ENCODE assay signal across 16 cellular contexts in the genomic region with DNA sequence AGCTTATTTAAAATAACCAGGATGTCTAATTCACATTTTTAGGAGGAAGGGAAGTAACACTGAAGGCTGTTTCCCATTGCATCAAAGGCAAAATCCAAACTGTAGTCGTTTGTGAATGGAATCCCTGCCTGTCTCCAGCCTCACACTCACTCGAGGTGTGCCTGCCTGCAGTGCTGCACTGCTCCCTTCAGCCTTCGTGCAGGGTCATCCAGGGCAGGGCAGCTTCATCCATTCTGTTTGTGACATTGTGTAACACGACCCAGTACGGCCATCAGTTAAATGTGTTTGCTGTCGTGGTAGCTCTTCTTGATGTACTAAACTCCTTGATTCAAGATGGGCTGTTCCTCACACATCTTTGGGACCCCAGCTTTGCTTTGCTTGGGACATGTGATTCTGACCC. TPM values are rescaled to one million over a fixed set of nuclear protein-coding genes. Genes with fewer than 3 reads are reported as not detected.
DNase-seq lines count a peak whose midpoint lies in the region; ATAC-seq and TF ChIP-seq lines count a peak whose summit lies in the region.
"Had no signal": no experiment of that assay in that cellular context is flagged by ENCODE, and none has a peak within 500 bp of the region (broad histone marks: within the 10 kb centered on the region; RNA-seq: fewer than 3 reads in every experiment).

No MANE protein-coding gene starts in this region.

- H3K27me3 ChIP-seq in HUES48 (ENCODE audit: control insufficient read depth, insufficient read depth, low read length) = no peaks in the 10 kb centered on the region
- no peaks in the 10 kb centered on the region for H3K27me3 ChIP-seq in osteoblast (ENCODE audit: insufficient read depth, low read length)
- H3K27me3 ChIP-seq: BLaER1, SJSA1 had no signal

- H3K4me3 ChIP-seq in HUES48 (ENCODE audit: low read depth, low read length) (no peak overlapping the region), osteoblast (ENCODE audit: insufficient read depth, low read length) (no peak overlapping the region)
- H3K4me3 ChIP-seq: A549, BLaER1, PC-9, SJSA1 had no signal

- CTCF ChIA-PET in WTC11 (lab: Charles Lee) = interaction anchor here (1.3 to 3.1 kb wide), 2 partner anchors 154 to 156 kb away, joined by 4 to 16 read pairs; no protein-coding TSS in a partner anchor
- CTCF ChIA-PET in activated CD4-positive, alpha-beta memory T cell treated with anti-CD3 and anti-CD28 coated beads, Interleukin-2, amount 10 ng/mL, durations not matched to agents 7 days and 5 days (lab: Charles Lee) = no interaction called here

- H2AFZ ChIP-seq in osteoblast (ENCODE audit: low read length) = peak overlapping the region; percentile 20
- H2AFZ ChIP-seq: PC-9 had no signal

- H3K36me3 ChIP-seq in HUES48 (ENCODE audit: control insufficient read depth, insufficient read depth, low read length) = 0 out of 2 replicates have a peak, but pooled peaks cover 4% of the 10 kb centered on the region
- no peaks in the 10 kb centered on the region for H3K36me3 ChIP-seq in osteoblast (ENCODE audit: insufficient read depth, low read length)
- H3K36me3 ChIP-seq: SJSA1 had no signal

- no peak overlapping the region for H3K4me3 Mint-ChIP-seq in WTC11
- no peak overlapping the region for H3K4me3 Mint-ChIP-seq in activated CD4-positive, alpha-beta memory T cell treated with anti-CD3 and anti-CD28 coated beads, Interleukin-2, amount 10 ng/mL, durations not matched to agents 7 days and 5 days
- H3K4me3 Mint-ChIP-seq: CD4-positive, alpha-beta memory T cell had no signal

- peaks cover 6% of the 10 kb centered on the region for H3K9me3 ChIP-seq in HUES48 (ENCODE audit: control insufficient read depth, insufficient read depth, low read length)
- H3K9me3 ChIP-seq in osteoblast (ENCODE audit: low read depth, low read length) = no peaks in the 10 kb centered on the region
- H3K9me3 ChIP-seq: A549, SJSA1 had no signal

- 0 out of 2 replicates have a peak overlapping the region, but pooled peaks have one; percentile 4 for H3K9ac ChIP-seq in HUES48 (ENCODE audit: low read depth, low read length)
- H3K9ac ChIP-seq: BLaER1 had no signal

- peak overlapping the region; percentile 17 for H3K27ac ChIP-seq in HUES48 (ENCODE audit: low read depth, low read length)
- H3K27ac ChIP-seq in osteoblast (ENCODE audit: low read depth, low read length) = no peak overlapping the region
- H3K27ac ChIP-seq: A549, BLaER1, PC-9, SJSA1 had no signal

- H4K20me1 ChIP-seq in osteoblast (ENCODE audit: insufficient read depth, low read length) = no peaks in the 10 kb centered on the region

- peak; percentile 92 for ATAC-seq in WTC11
- ATAC-seq: A549, HCT116 had no signal

- POLR2A ChIA-PET in WTC11 (lab: Charles Lee) = interaction anchor here (1.0 kb wide), 1 partner anchor 9 kb away, joined by 3 read pairs; no protein-coding TSS in a partner anchor
- POLR2A ChIA-PET in activated CD4-positive, alpha-beta memory T cell treated with anti-CD3 and anti-CD28 coated beads, Interleukin-2, amount 10 ng/mL, durations not matched to agents 7 days and 5 days (lab: Charles Lee) = no interaction called here

- H3K4me1 ChIP-seq in HUES48 (ENCODE audit: control insufficient read depth, insufficient read depth, low read length) (peaks cover 46% of the 10 kb centered on the region), osteoblast (ENCODE audit: insufficient read depth, low read length) (peaks cover 17% of the 10 kb centered on the region)
- H3K4me1 ChIP-seq: A549, SJSA1 had no signal

- 0 out of 2 replicates have a peak, but pooled peaks cover 2% of the 10 kb centered on the region for H3K27me3 Mint-ChIP-seq in WTC11 (ENCODE audit: low read depth)
- H3K27me3 Mint-ChIP-seq in activated CD4-positive, alpha-beta memory T cell treated with anti-CD3 and anti-CD28 coated beads, Interleukin-2, amount 10 ng/mL, durations not matched to agents 7 days and 5 days = no peaks in the 10 kb centered on the region
- H3K27me3 Mint-ChIP-seq: CD4-positive, alpha-beta memory T cell had no signal

- peaks cover 36% of the 10 kb centered on the region for H3K9me3 Mint-ChIP-seq in WTC11
- H3K9me3 Mint-ChIP-seq in activated CD4-positive, alpha-beta memory T cell treated with anti-CD3 and anti-CD28 coated beads, Interleukin-2, amount 10 ng/mL, durations not matched to agents 7 days and 5 days = no peaks in the 10 kb centered on the region

- TF ChIP-seq CTCF in WTC11 (IDR thresholded peaks at IDR 0.05) (no peak), osteoblast (IDR thresholded peaks at IDR 0.05; ENCODE audit: extremely low read depth, low read depth, low read length) (no peak)

- H3K36me3 Mint-ChIP-seq in WTC11 = peaks cover 38% of the 10 kb centered on the region
- no peaks in the 10 kb centered on the region for H3K36me3 Mint-ChIP-seq in activated CD4-positive, alpha-beta memory T cell treated with anti-CD3 and anti-CD28 coated beads, Interleukin-2, amount 10 ng/mL, durations not matched to agents 7 days and 5 days (ENCODE audit: low read depth)
- H3K36me3 Mint-ChIP-seq: CD4-positive, alpha-beta memory T cell had no signal

- peaks cover 28% of the 10 kb centered on the region for H3K79me2 ChIP-seq in osteoblast (ENCODE audit: insufficient read depth, low read length)

- H3K27ac Mint-ChIP-seq in WTC11 = peak overlapping the region; percentile 74; the same call in 1 of the 2 replicates
- no peak overlapping the region for H3K27ac Mint-ChIP-seq in activated CD4-positive, alpha-beta memory T cell treated with anti-CD3 and anti-CD28 coated beads, Interleukin-2, amount 10 ng/mL, durations not matched to agents 7 days and 5 days
- H3K27ac Mint-ChIP-seq: CD4-positive, alpha-beta memory T cell had no signal

- H3K4me2 ChIP-seq in osteoblast (ENCODE audit: insufficient read depth, low read length) = no peak overlapping the region
- H3K4me2 ChIP-seq: A549, BLaER1, PC-9 had no signal

- H3K4me1 Mint-ChIP-seq in WTC11 = peaks cover 51% of the 10 kb centered on the region
- no peaks in the 10 kb centered on the region for H3K4me1 Mint-ChIP-seq in activated CD4-positive, alpha-beta memory T cell treated with anti-CD3 and anti-CD28 coated beads, Interleukin-2, amount 10 ng/mL, durations not matched to agents 7 days and 5 days
- H3K4me1 Mint-ChIP-seq: CD4-positive, alpha-beta memory T cell had no signal

- DNase-seq in WTC11 (ENCODE audit: low spot score) = no peak
- DNase-seq in iPS-NIHi11 (ENCODE audit: low spot score) = peak; percentile 31
- peak; percentile 78 for DNase-seq in osteoblast (ENCODE audit: insufficient read length, low spot score, missing footprints)
- DNase-seq in NCI-H2029 treated with DMSO at 0.1 percent for 48 hours (lab: John Stamatoyannopoulos, UW) = no peak
- DNase-seq in activated CD4-positive, alpha-beta memory T cell treated with anti-CD3 and anti-CD28 coated beads, Interleukin-2, amount 10 ng/mL, durations not matched to agents 7 days and 5 days = no peak
- DNase-seq in stimulated activated naive CD4-positive, alpha-beta T cell (lab: John Stamatoyannopoulos, UW) = no peak
- DNase-seq: CD4-positive, alpha-beta memory T cell; KG1; NCI-H1105 treated with DMSO at 0.1 percent for 48 hours; NCI-H187; PC-9 had no signal

TF ChIP-seq in WTC11, 78 proteins besides CTCF, POLR2A, EP300 and RAD21:
- TF ChIP-seq, protein P1, sequence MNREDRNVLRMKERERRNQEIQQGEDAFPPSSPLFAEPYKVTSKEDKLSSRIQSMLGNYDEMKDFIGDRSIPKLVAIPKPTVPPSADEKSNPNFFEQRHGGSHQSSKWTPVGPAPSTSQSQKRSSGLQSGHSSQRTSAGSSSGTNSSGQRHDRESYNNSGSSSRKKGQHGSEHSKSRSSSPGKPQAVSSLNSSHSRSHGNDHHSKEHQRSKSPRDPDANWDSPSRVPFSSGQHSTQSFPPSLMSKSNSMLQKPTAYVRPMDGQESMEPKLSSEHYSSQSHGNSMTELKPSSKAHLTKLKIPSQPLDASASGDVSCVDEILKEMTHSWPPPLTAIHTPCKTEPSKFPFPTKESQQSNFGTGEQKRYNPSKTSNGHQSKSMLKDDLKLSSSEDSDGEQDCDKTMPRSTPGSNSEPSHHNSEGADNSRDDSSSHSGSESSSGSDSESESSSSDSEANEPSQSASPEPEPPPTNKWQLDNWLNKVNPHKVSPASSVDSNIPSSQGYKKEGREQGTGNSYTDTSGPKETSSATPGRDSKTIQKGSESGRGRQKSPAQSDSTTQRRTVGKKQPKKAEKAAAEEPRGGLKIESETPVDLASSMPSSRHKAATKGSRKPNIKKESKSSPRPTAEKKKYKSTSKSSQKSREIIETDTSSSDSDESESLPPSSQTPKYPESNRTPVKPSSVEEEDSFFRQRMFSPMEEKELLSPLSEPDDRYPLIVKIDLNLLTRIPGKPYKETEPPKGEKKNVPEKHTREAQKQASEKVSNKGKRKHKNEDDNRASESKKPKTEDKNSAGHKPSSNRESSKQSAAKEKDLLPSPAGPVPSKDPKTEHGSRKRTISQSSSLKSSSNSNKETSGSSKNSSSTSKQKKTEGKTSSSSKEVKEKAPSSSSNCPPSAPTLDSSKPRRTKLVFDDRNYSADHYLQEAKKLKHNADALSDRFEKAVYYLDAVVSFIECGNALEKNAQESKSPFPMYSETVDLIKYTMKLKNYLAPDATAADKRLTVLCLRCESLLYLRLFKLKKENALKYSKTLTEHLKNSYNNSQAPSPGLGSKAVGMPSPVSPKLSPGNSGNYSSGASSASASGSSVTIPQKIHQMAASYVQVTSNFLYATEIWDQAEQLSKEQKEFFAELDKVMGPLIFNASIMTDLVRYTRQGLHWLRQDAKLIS (CRISPR knock-in tag; IDR thresholded peaks at IDR 0.05; ENCODE audit: borderline replicate concordance) = no peak
- peak; percentile 59 for TF ChIP-seq ZNF121 (CRISPR knock-in tag; IDR thresholded peaks at IDR 0.05)

RNA-seq across cellular contexts. Expression of gene LDLRAD3, which starts 34.3 kb away (rescaled TPM):
- total RNA-seq in WTC11 (2021) = 12.6 to 14.5 TPM (median 14.5 TPM) in 3 replicates
- 8.5 and 10.5 TPM in 2 replicates for total RNA-seq in osteoblast
- not detected for total RNA-seq in activated CD4-positive, alpha-beta memory T cell treated with anti-CD3 and anti-CD28 coated beads, Interleukin-2, amount 10 ng/mL, durations not matched to agents 7 days and 5 days
- total RNA-seq: CD4-positive, alpha-beta memory T cell had no signal

Comparison
In these comparisons a context has a peak if more than half of its experiments do, and no peak if none do; other contexts are left out.
1. DNase-seq: peak in iPS-NIHi11 (single experiment) and osteoblast (single experiment); none in WTC11 (single experiment), NCI-H2029 treated with DMSO at 0.1 percent for 48 hours (single experiment), activated CD4-positive, alpha-beta memory T cell treated with anti-CD3 and anti-CD28 coated beads, Interleukin-2, amount 10 ng/mL, durations not matched to agents 7 days and 5 days (single experiment) and stimulated activated naive CD4-positive, alpha-beta T cell (0 of 6).